24 cellular contexts compared by ENCODE assay signal in genomic region chr11:2850366-2850765, GRCh38.
"Had no signal": no experiment of that assay in that cellular context is flagged by ENCODE, and none has a peak within 500 bp of the region (broad histone marks: within the 10 kb centered on the region; RNA-seq: fewer than 3 reads in every experiment).

No MANE protein-coding gene starts in this region.

- ATAC-seq: activated CD4-positive, CD25-positive, alpha-beta regulatory T cell treated with anti-CD3 and anti-CD28 coated beads, Interleukin-2, amount 50 U/mL, for 24 hours; activated CD8-positive, alpha-beta T cell treated with anti-CD3 and anti-CD28 coated beads for 36 hours; activated T-cell treated with anti-CD3 and anti-CD28 coated beads, Interleukin-2, amount 50 U/mL, for 72 hours; PC-3; SK-N-SH treated with all-trans-retinoic acid at 6 μM for 48 hours had no signal

- H3K27me3 ChIP-seq: brain microvascular endothelial cell, cardiac muscle cell had no signal

- H3K27ac ChIP-seq: brain microvascular endothelial cell, cardiac muscle cell, SJSA1 had no signal

- H3K36me3 ChIP-seq: brain microvascular endothelial cell, cardiac muscle cell, SJSA1 had no signal

- H3K4me3 ChIP-seq: cardiac muscle cell, SJSA1 had no signal

- H3K9me3 ChIP-seq: SJSA1 had no signal

- DNase-seq: activated CD4-positive, alpha-beta T cell treated with anti-CD3 and anti-CD28 coated beads for 4 hours; activated CD8-positive, alpha-beta memory T cell treated with anti-CD3 and anti-CD28 coated beads, Interleukin-2, amount 50 U/mL, for 4 hours; activated CD8-positive, alpha-beta T cell treated with anti-CD3 and anti-CD28 coated beads for 36 hours; activated gamma-delta T cell treated with Interleukin-2 at 50 U/mL for 16 hours; activated naive CD4-positive, alpha-beta T cell treated with anti-CD3 and anti-CD28 coated beads, Interleukin-2, amount 10 ng/mL, durations not matched to agents 7 days and 5 days; activated naive CD8-positive, alpha-beta T cell treated with anti-CD3 and anti-CD28 coated beads for 36 hours; activated T-cell treated with anti-CD3 and anti-CD28 coated beads, Interleukin-2, amount 50 U/mL, for 72 hours; brain microvascular endothelial cell; KG1; NCI-H1048; NCI-H1694; NCI-H2029; NCI-H2107; NCI-H2171 treated with DMSO at 0.1 percent for 48 hours; NCI-H226; NCI-H526 treated with DMSO at 0.1 percent for 48 hours; NK-92 treated with Interleukin-12 subunit alpha and Interleukin-12 subunit beta, amount 100 ng/mL, for 24 hours; PC-3; SHP77; SW 1271 had no signal
